In the genomic region with DNA sequence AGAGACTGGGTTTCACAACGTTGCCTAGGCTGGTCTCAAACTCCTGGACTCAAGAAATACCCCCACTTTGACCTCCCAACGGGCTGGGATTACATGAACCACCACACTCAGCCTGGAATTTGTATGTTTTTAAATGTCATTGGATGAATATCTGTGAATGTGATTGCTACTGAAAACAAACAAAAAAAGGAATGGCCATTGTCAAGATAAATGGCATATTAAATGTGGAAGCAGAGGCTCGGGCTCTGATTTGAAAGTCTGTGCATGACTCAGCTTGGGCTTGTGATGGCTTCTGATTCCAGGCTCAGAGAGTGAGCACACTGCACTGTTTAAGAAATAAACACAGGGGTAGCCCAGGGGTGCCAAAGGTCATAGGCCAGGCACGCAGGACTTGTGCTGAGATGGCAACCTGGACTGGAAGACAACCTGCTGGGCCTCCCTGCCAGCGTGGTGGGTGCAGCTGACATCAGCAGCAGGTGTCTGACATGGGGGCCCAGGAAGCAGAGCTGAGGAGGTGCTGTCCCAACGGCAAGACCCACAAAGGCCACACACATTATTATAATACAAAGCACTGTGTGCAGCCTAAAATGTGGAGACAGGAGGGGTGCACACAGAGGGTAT, we compare ENCODE assay signal across 17 cellular contexts.
"Had no signal": no experiment of that assay in that cellular context is flagged by ENCODE, and none has a peak within 500 bp of the region (broad histone marks: within the 10 kb centered on the region; RNA-seq: fewer than 3 reads in every experiment).

No MANE protein-coding gene starts in this region.

- ATAC-seq: pancreas; stimulated activated memory B cell treated with anti-CD40 and anti-IgM and Interleukin-4, amounts not matched to agents 10 μg/mL and 1 μg/mL and 100 μg/mL, for 72 hours; WTC11 had no signal

- H3K36me3 ChIP-seq: pancreas, transverse colon had no signal

- FAIRE-seq: frontal cortex, islet of Langerhans, pancreas, TTC549 had no signal

- H3K27me3 ChIP-seq: pancreas, transverse colon had no signal

- H3K36me3 Mint-ChIP-seq: activated naive CD8-positive, alpha-beta T cell; brain; stimulated activated memory B cell treated with anti-CD40 and anti-IgM and Interleukin-4, amounts not matched to agents 10 μg/mL and 1 μg/mL and 100 μg/mL, for 72 hours had no signal

- H3K4me3 Mint-ChIP-seq: activated naive CD8-positive, alpha-beta T cell; brain; stimulated activated memory B cell treated with anti-CD40 and anti-IgM and Interleukin-4, amounts not matched to agents 10 μg/mL and 1 μg/mL and 100 μg/mL, for 72 hours; WTC11 had no signal

- H3K4me3 ChIP-seq: lung, pancreas, transverse colon had no signal

- H3K9me3 ChIP-seq: pancreas, transverse colon had no signal

- H3K27ac ChIP-seq: pancreas, transverse colon had no signal

- H3K4me1 ChIP-seq: pancreas had no signal

- H3K27ac Mint-ChIP-seq: activated naive CD8-positive, alpha-beta T cell; stimulated activated memory B cell treated with anti-CD40 and anti-IgM and Interleukin-4, amounts not matched to agents 10 μg/mL and 1 μg/mL and 100 μg/mL, for 72 hours; WTC11 had no signal

- DNase-seq: activated CD4-positive, alpha-beta T cell treated with anti-CD3 and anti-CD28 coated beads for 48 hours; activated gamma-delta T cell treated with Interleukin-2 at 50 U/mL for 16 hours; amniotic stem cell; cortex of kidney; effector CD8-positive, alpha-beta T cell; pancreas; stimulated activated CD4-positive, alpha-beta T cell treated with anti-CD3 and anti-CD28 coated beads, Interleukin-12 subunit alpha, Interleukin-12 subunit beta, amount 100 ng/mL, for 4 hours; SW 1271; transverse colon had no signal
